ENCODE assay signal across 27 cellular contexts in the genomic region with DNA sequence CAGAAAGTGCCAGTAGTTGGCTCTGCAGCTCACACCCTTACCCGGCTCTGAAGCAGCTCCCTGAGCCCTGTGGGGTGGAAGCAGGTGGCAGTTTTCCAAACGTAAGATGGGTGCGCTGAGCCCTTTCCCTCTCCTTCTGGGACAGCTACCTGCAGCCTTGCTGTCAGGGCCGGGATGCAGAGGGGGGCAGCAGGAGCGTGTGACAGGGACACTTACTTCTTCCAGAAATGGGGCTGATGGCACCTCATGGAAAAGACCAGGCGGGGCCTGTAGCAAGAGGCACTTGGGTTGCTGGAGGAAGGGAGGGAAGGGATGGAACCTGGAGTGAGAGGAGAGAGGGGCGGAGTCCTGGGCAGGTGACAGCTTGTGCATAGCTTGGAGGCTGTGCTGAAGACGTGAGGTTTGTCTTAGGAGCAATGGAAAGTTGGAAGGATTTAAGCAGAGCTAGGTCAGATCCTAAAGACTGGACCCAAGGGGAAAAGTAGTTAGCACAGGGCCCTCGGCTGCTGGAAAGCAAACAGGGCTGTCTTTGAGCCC.
"Had no signal": no experiment of that assay in that cellular context is flagged by ENCODE, and none has a peak within 500 bp of the region (broad histone marks: within the 10 kb centered on the region; RNA-seq: fewer than 3 reads in every experiment).

No MANE protein-coding gene starts in this region.

- H3K27me3 Mint-ChIP-seq: activated naive CD4-positive, alpha-beta T cell treated with anti-CD3 and anti-CD28 coated beads, Interleukin-2, amount 50 U/mL, for 24 hours; brain had no signal

- H3K36me3 ChIP-seq: esophagus squamous epithelium, gastroesophageal sphincter, neutrophil, ovary, upper lobe of left lung had no signal

- H3K27ac ChIP-seq: esophagus squamous epithelium, gastroesophageal sphincter, neutrophil, ovary, upper lobe of left lung, VCaP had no signal

- ATAC-seq: activated CD8-positive, alpha-beta T cell treated with anti-CD3 and anti-CD28 coated beads, Interleukin-2, amount 10 ng/mL, durations not matched to agents 7 days and 5 days; gastroesophageal sphincter; left colon; naive thymus-derived CD4-positive, alpha-beta T cell; right cardiac atrium; stimulated activated naive CD8-positive, alpha-beta T cell treated with anti-CD3 and anti-CD28 coated beads, Interleukin-15, Interleukin-2, amounts not matched to agents 100 U/mL and 50 U/mL, for 24 hours; T-cell had no signal

- H3K4me3 ChIP-seq: esophagus squamous epithelium, gastroesophageal sphincter, lung, ovary, upper lobe of left lung had no signal

- DNase-seq: activated CD4-positive, alpha-beta T cell treated with anti-CD3 and anti-CD28 coated beads, Interleukin-2, amount 50 U/mL, for 1 hour; activated CD4-positive, CD25-positive, alpha-beta regulatory T cell treated with anti-CD3 and anti-CD28 coated beads, Interleukin-2, amount 50 U/mL, for 72 hours; activated CD8-positive, alpha-beta T cell treated with anti-CD3 and anti-CD28 coated beads, Interleukin-2, amount 10 ng/mL, durations not matched to agents 7 days and 5 days; activated gamma-delta T cell; aorta; caudate nucleus; dermis blood vessel endothelial cell; effector memory CD4-positive, alpha-beta T cell; esophagus squamous epithelium; head of caudate nucleus; left colon; naive thymus-derived CD4-positive, alpha-beta T cell; ovary; right cardiac atrium; stimulated activated CD4-positive, alpha-beta T cell treated with anti-CD3 and anti-CD28 coated beads, Interleukin-12 subunit alpha, Interleukin-12 subunit beta, amount 100 ng/mL, for 4 hours; stimulated activated CD4-positive, alpha-beta T cell treated with anti-CD3 and anti-CD28 coated beads, Interleukin-4, amount 100 ng/mL, for 4 hours; stimulated activated naive CD8-positive, alpha-beta T cell treated with anti-CD3 and anti-CD28 coated beads, Interleukin-15, Interleukin-2, amounts not matched to agents 100 U/mL and 50 U/mL, for 24 hours; T-cell; upper lobe of left lung had no signal

- H3K27ac Mint-ChIP-seq: activated CD8-positive, alpha-beta T cell treated with anti-CD3 and anti-CD28 coated beads, Interleukin-2, amount 10 ng/mL, durations not matched to agents 7 days and 5 days; activated naive CD4-positive, alpha-beta T cell treated with anti-CD3 and anti-CD28 coated beads, Interleukin-2, amount 50 U/mL, for 24 hours; activated T-helper 1 cell treated with anti-CD3 and anti-CD28 coated beads, Interleukin-12 subunit alpha, Interleukin-12 subunit beta, Interleukin-2, Interleukin-4 antibody, amounts not matched to agents 30 ng/mL and 10 ng/mL and 1 ng/mL, durations not matched to agents 14 hours and 24 hours and 36 hours; naive thymus-derived CD4-positive, alpha-beta T cell; T-cell; T-helper 2 cell treated with Interferon-gamma antibody and Interleukin-4, amounts not matched to agents 5 μg/mL and 100 μg/mL, for 36 hours had no signal

- H3K27me3 ChIP-seq: ovary, upper lobe of left lung had no signal

- H3K4me1 ChIP-seq: gastroesophageal sphincter, upper lobe of left lung had no signal

- H3K9me3 ChIP-seq: esophagus squamous epithelium, gastroesophageal sphincter, neutrophil, ovary, upper lobe of left lung had no signal

- H3K9me3 Mint-ChIP-seq: activated naive CD4-positive, alpha-beta T cell treated with anti-CD3 and anti-CD28 coated beads, Interleukin-2, amount 50 U/mL, for 24 hours; activated T-helper 1 cell treated with anti-CD3 and anti-CD28 coated beads, Interleukin-12 subunit alpha, Interleukin-12 subunit beta, Interleukin-2, Interleukin-4 antibody, amounts not matched to agents 30 ng/mL and 10 ng/mL and 1 ng/mL, durations not matched to agents 14 hours and 24 hours and 36 hours; naive thymus-derived CD4-positive, alpha-beta T cell; T-cell; T-helper 2 cell treated with Interferon-gamma antibody and Interleukin-4, amounts not matched to agents 5 μg/mL and 100 μg/mL, for 36 hours had no signal

- H3K4me3 Mint-ChIP-seq: activated CD8-positive, alpha-beta T cell treated with anti-CD3 and anti-CD28 coated beads, Interleukin-2, amount 10 ng/mL, durations not matched to agents 7 days and 5 days; activated naive CD4-positive, alpha-beta T cell treated with anti-CD3 and anti-CD28 coated beads, Interleukin-2, amount 50 U/mL, for 24 hours; activated T-helper 1 cell treated with anti-CD3 and anti-CD28 coated beads, Interleukin-12 subunit alpha, Interleukin-12 subunit beta, Interleukin-2, Interleukin-4 antibody, amounts not matched to agents 30 ng/mL and 10 ng/mL and 1 ng/mL, durations not matched to agents 14 hours and 24 hours and 36 hours; brain; naive thymus-derived CD4-positive, alpha-beta T cell; T-cell; T-helper 2 cell treated with Interferon-gamma antibody and Interleukin-4, amounts not matched to agents 5 μg/mL and 100 μg/mL, for 36 hours had no signal

- H3K36me3 Mint-ChIP-seq: activated naive CD4-positive, alpha-beta T cell treated with anti-CD3 and anti-CD28 coated beads, Interleukin-2, amount 50 U/mL, for 24 hours; brain; naive thymus-derived CD4-positive, alpha-beta T cell; T-cell had no signal
